In the genomic region with DNA sequence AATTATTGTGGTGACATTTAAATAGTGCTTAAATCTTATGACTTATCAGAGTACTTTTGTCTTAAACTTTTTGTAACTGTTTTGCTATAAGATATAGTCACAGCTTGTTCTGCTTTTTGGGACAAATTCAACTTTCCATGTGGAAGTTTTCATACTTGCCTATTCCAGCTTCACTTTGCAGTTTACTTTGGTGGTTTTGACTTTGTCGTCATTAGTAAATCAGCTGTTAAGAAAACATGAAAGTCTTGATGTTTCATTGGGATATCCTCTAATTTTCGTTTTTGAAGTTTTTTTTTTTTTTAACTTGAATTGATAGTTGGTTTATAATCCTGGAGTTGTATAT, we compare ENCODE assay signal across 10 cellular contexts. TPM values are rescaled to one million over a fixed set of nuclear protein-coding genes. Genes with fewer than 3 reads are reported as not detected.
DNase-seq lines count a peak whose midpoint lies in the region; ATAC-seq lines count a peak whose summit lies in the region.
"Had no signal": no experiment of that assay in that cellular context is flagged by ENCODE, and none has a peak within 500 bp of the region (broad histone marks: within the 10 kb centered on the region; RNA-seq: fewer than 3 reads in every experiment).

No MANE protein-coding gene starts in this region.

- DNase-seq in central memory CD8-positive, alpha-beta T cell (ENCODE audit: low spot score in 2 of 2): no peak
- DNase-seq in naive B cell: no peak
- no peak for DNase-seq in activated gamma-delta T cell (lab: John Stamatoyannopoulos, UW)
- no peak for DNase-seq in activated gamma-delta T cell treated with Interleukin-2 at 50 U/mL for 16 hours
- DNase-seq in NCI-H1105 treated with DMSO at 0.1 percent for 48 hours (lab: John Stamatoyannopoulos, UW): no peak
- DNase-seq: NCI-H1694 treated with DMSO at 0.1 percent for 48 hours; NK-92 treated with Interleukin-12 subunit alpha and Interleukin-12 subunit beta, amount 100 ng/mL, for 24 hours had no signal

- peak overlapping the region; percentile 50 to 91 (median 80) for H3K4me2 ChIP-seq in BLaER1 treated with 17β-estradiol and CSF1 and Interleukin-3, amounts not matched to agents 10 nM and 100 nM

- H3K36me3 ChIP-seq in BLaER1 treated with 17β-estradiol and CSF1 and Interleukin-3, amounts not matched to agents 10 nM and 100 nM: peaks cover 11 to 51% (median 40%) of the 10 kb centered on the region in 11 experiments; a peak in 21 of 22 replicates
- no peaks in the 10 kb centered on the region for H3K36me3 ChIP-seq in HUES6 (ENCODE audit: control insufficient read depth, insufficient read depth, low read length)

- peaks cover 0 to 34% (median 17%) of the 10 kb centered on the region in 11 experiments; a peak in 21 of 22 replicates for H3K9me3 ChIP-seq in BLaER1 treated with 17β-estradiol and CSF1 and Interleukin-3, amounts not matched to agents 10 nM and 100 nM (replicated peaks in 1 of 11)
- no peaks in the 10 kb centered on the region for H3K9me3 ChIP-seq in HUES6 (ENCODE audit: control insufficient read depth, insufficient read depth, low read depth, low read length)

- H3K9ac ChIP-seq in BLaER1 treated with 17β-estradiol and CSF1 and Interleukin-3, amounts not matched to agents 10 nM and 100 nM: peak overlapping the region; percentile 58 to 80 (median 75)
- no peak overlapping the region for H3K9ac ChIP-seq in HUES6 (ENCODE audit: low read length)

- peaks cover 22% of the 10 kb centered on the region for H3K36me3 Mint-ChIP-seq in central memory CD8-positive, alpha-beta T cell (ENCODE audit: insufficient read depth)
- H3K36me3 Mint-ChIP-seq in naive B cell: peaks cover 15 to 33% of the 10 kb centered on the region in 2 donors

- no peaks in the 10 kb centered on the region for H3K27me3 ChIP-seq in BLaER1 treated with 17β-estradiol and CSF1 and Interleukin-3, amounts not matched to agents 10 nM and 100 nM
- no peaks in the 10 kb centered on the region for H3K27me3 ChIP-seq in HUES6 (ENCODE audit: control insufficient read depth, insufficient read depth, low read length)

- peaks cover 30 to 85% (median 64%) of the 10 kb centered on the region in 10 experiments for H3K4me1 ChIP-seq in BLaER1 treated with 17β-estradiol and CSF1 and Interleukin-3, amounts not matched to agents 10 nM and 100 nM
- peaks cover 6% of the 10 kb centered on the region for H3K4me1 ChIP-seq in HUES6 (ENCODE audit: control insufficient read depth, insufficient read depth, low read length)

- H3K9me3 Mint-ChIP-seq in central memory CD8-positive, alpha-beta T cell: no peaks in the 10 kb centered on the region
- peaks cover 0 to 7% (median 3%) of the 10 kb centered on the region in 7 donors for H3K9me3 Mint-ChIP-seq in naive B cell

- peak overlapping the region; percentile 84 to 94 (median 92) for H3K27ac ChIP-seq in BLaER1 treated with 17β-estradiol and CSF1 and Interleukin-3, amounts not matched to agents 10 nM and 100 nM
- H3K27ac ChIP-seq in HUES6 (ENCODE audit: low read depth, low read length): 0 out of 2 replicates have a peak overlapping the region, but pooled peaks have one; percentile 18

- H3K4me3 ChIP-seq in BLaER1 treated with 17β-estradiol and CSF1 and Interleukin-3, amounts not matched to agents 10 nM and 100 nM: peak overlapping the region in 3 of 10 experiments; percentile 8 to 29 (median 20); a peak in 1 of 20 replicates
- H3K4me3 ChIP-seq in HUES6 (ENCODE audit: low read depth, low read length): no peak overlapping the region

- no peaks in the 10 kb centered on the region for H4K20me1 ChIP-seq in BLaER1 treated with 17β-estradiol and CSF1 and Interleukin-3, amounts not matched to agents 10 nM and 100 nM

- no peak for ATAC-seq in central memory CD8-positive, alpha-beta T cell (replicated peaks; ENCODE audit: extremely low read depth, poor library complexity, severe bottlenecking)
- no peak for ATAC-seq in naive B cell (ENCODE audit: low read depth in 2 of 2)
- ATAC-seq in activated CD4-positive, CD25-positive, alpha-beta regulatory T cell treated with anti-CD3 and anti-CD28 coated beads, Interleukin-2, amount 50 U/mL, for 24 hours: no peak

- no peaks in the 10 kb centered on the region for H3K27me3 Mint-ChIP-seq in central memory CD8-positive, alpha-beta T cell
- H3K27me3 Mint-ChIP-seq in naive B cell: no peaks in the 10 kb centered on the region

- peaks cover 6% of the 10 kb centered on the region for H3K4me1 Mint-ChIP-seq in central memory CD8-positive, alpha-beta T cell
- peaks cover 29 to 46% (median 33%) of the 10 kb centered on the region in 3 donors for H3K4me1 Mint-ChIP-seq in naive B cell

- H3K27ac Mint-ChIP-seq in central memory CD8-positive, alpha-beta T cell (ENCODE audit: low read depth): peak overlapping the region; percentile 29
- peak overlapping the region; percentile 56 to 97 (median 84) for H3K27ac Mint-ChIP-seq in naive B cell

- H3K4me3 Mint-ChIP-seq in central memory CD8-positive, alpha-beta T cell: no peak overlapping the region
- H3K4me3 Mint-ChIP-seq in naive B cell: peak overlapping the region in 4 of 8 donors; percentile 34 to 57 (median 40)

RNA-seq across cellular contexts. Expression of gene SDCCAG8, which starts 31.3 kb away (rescaled TPM):
- 10 to 100 TPM; 42.9 to 60.7 (median 53.0) TPM for polyA plus RNA-seq in naive B cell (ENCODE audit: low read depth in 6 of 6)

RNA-seq across cellular contexts. Expression of gene CEP170, which starts 32.0 kb away (rescaled TPM):
- polyA plus RNA-seq in naive B cell (ENCODE audit: low read depth in 6 of 6): 10 to 100 TPM; 16.6 to 36.0 (median 23.2) TPM
